In genomic region chr6:42890311-42891198, GRCh38 we compare ENCODE assay signal across 8 cellular contexts. TPM values are rescaled to one million over a fixed set of nuclear protein-coding genes. Genes with fewer than 3 reads are reported as not detected.
DNase-seq lines count a peak whose midpoint lies in the region; ATAC-seq and TF ChIP-seq lines count a peak whose summit lies in the region.

No MANE protein-coding gene starts in this region.

- H3K4me1 ChIP-seq in breast epithelium: no peaks in the 10 kb centered on the region

- ATAC-seq in GM18858 (IDR thresholded peaks at IDR 0.05; ENCODE audit: unreplicated experiment) (peak; percentile 74), HG03066 (IDR thresholded peaks at IDR 0.05; ENCODE audit: low read depth, unreplicated experiment) (peak; percentile 95)

- H3K4me3 ChIP-seq in WERI-Rb-1 (ENCODE audit: low read depth, low read length) (peak overlapping the region; percentile 88), breast epithelium (peak overlapping the region; percentile 75 to 91 (median 90)), skin epidermis (peak overlapping the region; percentile 71 to 98 (median 79))

- H3K27me3 ChIP-seq in WERI-Rb-1 (ENCODE audit: insufficient read depth, low read depth, severe bottlenecking) (no peaks in the 10 kb centered on the region), breast epithelium (no peaks in the 10 kb centered on the region)

- H3K36me3 ChIP-seq in WERI-Rb-1 (peaks cover 26% of the 10 kb centered on the region), breast epithelium (no peaks in the 10 kb centered on the region)

- TF ChIP-seq POLR2A in breast epithelium (IDR thresholded peaks at IDR 0.05): peak; percentile 41

- TF ChIP-seq CTCF in WERI-Rb-1 (IDR thresholded peaks at IDR 0.05; ENCODE audit: low read depth, low read length) (no peak), breast epithelium (IDR thresholded peaks at IDR 0.05) (no peak)

- DNase-seq in A172 (ENCODE audit: low spot score) (peak; percentile 80), NCI-H2171 (lab: John Stamatoyannopoulos, UW) (peak; percentile 77), WERI-Rb-1 (peak; percentile 100), breast epithelium (ENCODE audit: low spot score in 2 of 2) (peak; percentile 84), iPS-NIHi11 (ENCODE audit: low spot score) (peak; percentile 91)

- H3K27ac ChIP-seq in WERI-Rb-1: peak overlapping the region; percentile 89
- H3K27ac ChIP-seq in breast epithelium: peak overlapping the region; percentile 92
- peak overlapping the region; percentile 61 to 99 (median 96) for H3K27ac ChIP-seq in skin epidermis

- H3K9me3 ChIP-seq in WERI-Rb-1 (ENCODE audit: severe bottlenecking) (no peaks in the 10 kb centered on the region), breast epithelium (no peaks in the 10 kb centered on the region)

- intact Hi-C loops in breast epithelium (cut with DNase I; ENCODE audit: low total_unique reads): loop anchor here (10.0 kb wide), 1 partner anchor 434 kb away; no protein-coding TSS in a partner anchor

RNA-seq across cellular contexts. Expression of gene RPL7L1, which starts 11.1 kb away (rescaled TPM):
- total RNA-seq in A172 (2014; rRNA removed; shearing (Covaris generic)): 104 and 108 TPM in 2 replicates
- 100 to 1,000 TPM in 1 of 3 donors, 10 to 100 TPM in 2; 85.5 to 107 (median 90.1) TPM for total RNA-seq in breast epithelium

RNA-seq across cellular contexts. Expression of gene PTCRA, which starts 25.3 kb away (rescaled TPM):
- total RNA-seq in A172 (2014; rRNA removed; shearing (Covaris generic)): not detected in 2 replicates
- not detected for total RNA-seq in breast epithelium

RNA-seq across cellular contexts. Expression of gene CNPY3, which starts 38.7 kb away (rescaled TPM):
- total RNA-seq in A172 (2014; rRNA removed; shearing (Covaris generic)): 33.8 and 36.3 TPM in 2 replicates
- total RNA-seq in breast epithelium: 10 to 100 TPM; 27.5 to 37.9 (median 33.1) TPM

Comparison
In these comparisons a context has a peak if more than half of its experiments do, and no peak if none do; other contexts are left out.
1. Peak in every context shown above with its lines: DNase-seq, ATAC-seq, H3K4me3 ChIP-seq and H3K27ac ChIP-seq.